In the genomic region with DNA sequence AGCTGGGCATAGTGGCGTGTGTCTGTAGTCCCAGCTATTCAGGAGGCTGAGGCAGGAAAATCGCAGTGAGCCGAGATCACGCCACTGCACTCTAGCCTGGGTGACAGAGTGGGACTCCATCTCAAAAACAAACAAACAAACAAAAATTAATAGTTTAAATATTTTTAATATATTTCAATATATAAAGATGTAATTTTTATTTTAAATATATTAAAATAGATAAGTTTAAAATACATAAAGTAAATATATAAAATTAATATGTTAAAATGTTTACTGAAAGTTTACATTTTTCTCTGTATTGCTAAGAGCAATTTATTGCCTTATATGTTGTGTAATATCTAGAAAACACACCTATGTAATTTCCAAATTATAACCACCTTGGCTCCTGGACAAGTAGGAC, we compare ENCODE assay signal across 26 cellular contexts. TPM values are rescaled to one million over a fixed set of nuclear protein-coding genes. Genes with fewer than 3 reads are reported as not detected.
DNase-seq lines count a peak whose midpoint lies in the region; ATAC-seq, FAIRE-seq and TF ChIP-seq lines count a peak whose summit lies in the region.
"Had no signal": no experiment of that assay in that cellular context is flagged by ENCODE, and none has a peak within 500 bp of the region (broad histone marks: within the 10 kb centered on the region; RNA-seq: fewer than 3 reads in every experiment).

No MANE protein-coding gene starts in this region.

- H3K4me3 ChIP-seq in PC-3 (ENCODE audit: low read length) (peak overlapping the region; percentile 66), epithelial cell of esophagus (ENCODE audit: low read length) (peak overlapping the region; percentile 46), small intestine (ENCODE audit: low read depth in 1 of 2, low read length in 2 of 2) (no peak overlapping the region)
- H3K4me3 ChIP-seq: K562 had no signal

- POLR2A ChIA-PET in PC-3 (lab: Charles Lee; ENCODE audit: unreplicated experiment): no interaction called here

- H2AFZ ChIP-seq in PC-3 (ENCODE audit: low read length): peak overlapping the region; percentile 84

- FAIRE-seq in A204.1 (lab: Jason Lieb, UNC) (peak; percentile 87), small intestine (lab: Jason Lieb, UNC) (peak; percentile 83)
- FAIRE-seq: HTR-8/SVneo had no signal

- BruUV-seq in PC-3 (replicated peaks; lab: Mats Ljungman, UMichigan): no TSS peak

- peak overlapping the region; percentile 8 for H3K9ac ChIP-seq in PC-3 (ENCODE audit: low read length)

- H3K4me2 ChIP-seq in PC-3 (ENCODE audit: low read length): peak overlapping the region; percentile 86

- no peak for ATAC-seq in PC-3
- ATAC-seq in HG03135 (IDR thresholded peaks at IDR 0.05; ENCODE audit: unreplicated experiment): no peak
- ATAC-seq: activated CD4-positive, alpha-beta T cell treated with anti-CD3 and anti-CD28 coated beads for 36 hours; activated CD8-positive, alpha-beta T cell treated with anti-CD3 and anti-CD28 coated beads, Interleukin-2, amount 10 ng/mL, durations not matched to agents 7 days and 5 days; right lobe of liver; stimulated activated effector memory CD8-positive, alpha-beta T cell treated with anti-CD3 and anti-CD28 coated beads, Interleukin-12 subunit alpha, Interleukin-12 subunit beta, amount 100 ng/mL, for 72 hours had no signal

- H3K9me3 ChIP-seq in PC-3 (ENCODE audit: low read length) (no peaks in the 10 kb centered on the region), small intestine (ENCODE audit: control insufficient read depth, low read depth) (no peaks in the 10 kb centered on the region)
- H3K9me3 ChIP-seq: BE2C, MG63, right lobe of liver, vagina had no signal

- no peak for TF ChIP-seq CTCF in PC-3 (conservative IDR thresholded peaks at IDR 0.05; ENCODE audit: low read depth, low read length)
- no peak for TF ChIP-seq CTCF in epithelial cell of esophagus (IDR thresholded peaks at IDR 0.05; ENCODE audit: insufficient read depth, low read depth, low read length, missing control alignments)

- H4K20me1 ChIP-seq in PC-3 (ENCODE audit: low read length): no peaks in the 10 kb centered on the region

- DNase-seq in PC-3 (no peak), epithelial cell of esophagus (ENCODE audit: low read depth) (no peak), small intestine (no peak), NCI-H1092 treated with DMSO at 0.1 percent for 48 hours (lab: John Stamatoyannopoulos, UW) (no peak), kidney glomerular epithelial cell (lab: John Stamatoyannopoulos, UW) (no peak)
- DNase-seq in effector CD8-positive, alpha-beta T cell (lab: John Stamatoyannopoulos, UW): no peak
- DNase-seq: activated CD8-positive, alpha-beta T cell treated with anti-CD3 and anti-CD28 coated beads, Interleukin-2, amount 10 ng/mL, durations not matched to agents 7 days and 5 days; activated effector memory CD4-positive, alpha-beta T cell treated with Interleukin-2 at 50 U/mL for 16 hours; aorta; BE2C; caudate nucleus; H9; MG63; NCI-H1436 treated with DMSO at 0.1 percent for 48 hours; right lobe of liver; stimulated activated CD4-positive, alpha-beta T cell treated with anti-CD3 and anti-CD28 coated beads, Interleukin-4, amount 100 ng/mL, for 24 hours; T-helper 2 cell had no signal

- H3F3A ChIP-seq in PC-3 (ENCODE audit: low read length, unreplicated experiment): no peaks in the 10 kb centered on the region

- 93 to 98% (median 94%) methylated on average over 4 of the region's 4 CpGs for WGBS in small intestine, 3 donors

- no peaks in the 10 kb centered on the region for H3K9me2 ChIP-seq in PC-3 (replicated peaks; ENCODE audit: low read length)

- peaks cover 11% of the 10 kb centered on the region for H3K4me1 ChIP-seq in PC-3 (ENCODE audit: insufficient read depth, low read length)
- no peaks in the 10 kb centered on the region for H3K4me1 ChIP-seq in small intestine (ENCODE audit: control insufficient read depth in 2 of 2, insufficient read depth in 1 of 2, low read depth in 1 of 2, low read length in 1 of 2)
- H3K4me1 ChIP-seq: BE2C had no signal

- H3K79me2 ChIP-seq in PC-3 (ENCODE audit: low read length): no peaks in the 10 kb centered on the region

- H3K36me3 ChIP-seq in PC-3 (ENCODE audit: low read depth, low read length) (no peaks in the 10 kb centered on the region), small intestine (ENCODE audit: control insufficient read depth in 2 of 2, insufficient read depth in 2 of 2, low read length in 2 of 2) (no peaks in the 10 kb centered on the region)
- H3K36me3 ChIP-seq: BE2C, MG63, right lobe of liver, vagina had no signal

- intact Hi-C loops in PC-3 (cut with micrococcal nuclease): loop anchor here (5.0 to 10.0 kb wide), 3 partner anchors 71 to 318 kb away; no protein-coding TSS in a partner anchor

- H3K27ac ChIP-seq in PC-3 (ENCODE audit: low read length): no peak overlapping the region
- H3K27ac ChIP-seq in small intestine (ENCODE audit: low read depth in 1 of 2, low read length in 1 of 2): no peak overlapping the region

- CTCF ChIA-PET in PC-3 (lab: Charles Lee): no interaction called here

- H3K27me3 ChIP-seq in PC-3 (ENCODE audit: low read length) (no peaks in the 10 kb centered on the region), small intestine (ENCODE audit: control insufficient read depth in 2 of 2, insufficient read depth in 2 of 2, low read length in 2 of 2) (no peaks in the 10 kb centered on the region)
- H3K27me3 ChIP-seq: BE2C, MG63, right lobe of liver, vagina had no signal

RNA-seq across cellular contexts. Expression of gene ESR1, which starts 44.7 kb away (rescaled TPM):
- total RNA-seq in PC-3 (2014; rRNA removed): 2.2 and 5.9 TPM in 2 replicates
- polyA plus RNA-seq in small intestine: under 1 TPM in 1 of 3 donors, not detected in 2; 0.13 TPM
- total RNA-seq: A673, G401, H9 had no signal

Comparison
In these comparisons a context has a peak if more than half of its experiments do, and no peak if none do; other contexts are left out.
1. H3K4me3 ChIP-seq: peak in PC-3 (single experiment) and epithelial cell of esophagus (single experiment); none in small intestine (0 of 2).